17 cellular contexts compared by ENCODE assay signal in genomic region chr5:125863579-125863978, GRCh38.
DNase-seq lines count a peak whose midpoint lies in the region; TF ChIP-seq lines count a peak whose summit lies in the region.
"Had no signal": no experiment of that assay in that cellular context is flagged by ENCODE, and none has a peak within 500 bp of the region (broad histone marks: within the 10 kb centered on the region; RNA-seq: fewer than 3 reads in every experiment).

No MANE protein-coding gene starts in this region.

- H3K36me3 ChIP-seq in HEK293 (ENCODE audit: control insufficient read depth in 2 of 2, insufficient read depth in 1 of 2, low read length in 2 of 2) (no peaks in the 10 kb centered on the region), neural cell (ENCODE audit: insufficient read depth, low read length) (no peaks in the 10 kb centered on the region), brain microvascular endothelial cell (replicated peaks) (no peaks in the 10 kb centered on the region)
- H3K36me3 ChIP-seq: BLaER1 treated with 17β-estradiol and CSF1 and Interleukin-3, amounts not matched to agents 10 nM and 100 nM had no signal

- H3K27me3 ChIP-seq in neural cell (ENCODE audit: insufficient read depth, low read depth, low read length) (no peaks in the 10 kb centered on the region), brain microvascular endothelial cell (replicated peaks) (no peaks in the 10 kb centered on the region)
- H3K27me3 ChIP-seq: BLaER1 treated with 17β-estradiol and CSF1 and Interleukin-3, amounts not matched to agents 10 nM and 100 nM had no signal

- POLR2A ChIA-PET in HEK293 (lab: Yijun Ruan, JAX) = no interaction called here

- H3F3A ChIP-seq in neural cell (ENCODE audit: insufficient read depth, low read length, poor library complexity, severe bottlenecking) = peaks cover 7% of the 10 kb centered on the region

- CTCF ChIA-PET in HEK293 (lab: Yijun Ruan, JAX) = interaction anchor here (0.6 kb wide), 1 partner anchor 438 kb away, joined by 4 read pairs; no protein-coding TSS in a partner anchor

- no peaks in the 10 kb centered on the region for H4K20me1 ChIP-seq in neural cell (ENCODE audit: insufficient read depth)
- H4K20me1 ChIP-seq: BLaER1 treated with 17β-estradiol and CSF1 and Interleukin-3, amounts not matched to agents 10 nM and 100 nM had no signal

- H2AFZ ChIP-seq in neural cell (ENCODE audit: low read depth, low read length) = no peak overlapping the region

- H3K9me2 ChIP-seq in neural cell (ENCODE audit: insufficient read depth, low read length) = no peaks in the 10 kb centered on the region

- in situ Hi-C loops in brain microvascular endothelial cell (cut with HindIII; ENCODE audit: low pct_ligation_motif_present, low sequenced_read_pairs) = no loop called here

- no peak for TF ChIP-seq RAD21 in neural cell (conservative IDR thresholded peaks at IDR 0.05)

- H3K4me3 ChIP-seq in HEK293 (ENCODE audit: low read depth, low read length) (no peak overlapping the region), neural cell (ENCODE audit: low read length) (peak overlapping the region; percentile 23), brain microvascular endothelial cell (ENCODE audit: low read depth, low read length) (no peak overlapping the region)
- H3K4me3 ChIP-seq: A549; BLaER1 treated with 17β-estradiol and CSF1 and Interleukin-3, amounts not matched to agents 10 nM and 100 nM had no signal

- peak overlapping the region; percentile 36 for H3K4me2 ChIP-seq in neural cell (ENCODE audit: low read length)
- H3K4me2 ChIP-seq: A549; BLaER1 treated with 17β-estradiol and CSF1 and Interleukin-3, amounts not matched to agents 10 nM and 100 nM had no signal

- peak overlapping the region; percentile 35 for H3K9ac ChIP-seq in neural cell (ENCODE audit: low read length)
- H3K9ac ChIP-seq: BLaER1 treated with 17β-estradiol and CSF1 and Interleukin-3, amounts not matched to agents 10 nM and 100 nM had no signal

- H3K27ac ChIP-seq in HEK293 (ENCODE audit: extremely low read depth, low read depth, low read length) = no peak overlapping the region
- H3K27ac ChIP-seq in neural cell (ENCODE audit: low read length) = peak overlapping the region; percentile 77
- no peak overlapping the region for H3K27ac ChIP-seq in brain microvascular endothelial cell
- H3K27ac ChIP-seq: 22Rv1; A549; BLaER1 treated with 17β-estradiol and CSF1 and Interleukin-3, amounts not matched to agents 10 nM and 100 nM; C4-2B had no signal

- DNase-seq in NCI-H2227 (lab: John Stamatoyannopoulos, UW; ENCODE audit: unreplicated experiment) (peak; percentile 1), NCI-H2081 (lab: John Stamatoyannopoulos, UW) (no peak), brain microvascular endothelial cell (no peak), LoVo (ENCODE audit: low spot score) (no peak)
- DNase-seq: AML-193; Caco-2; Calu3; CD4-positive, alpha-beta T cell; CD8-positive, alpha-beta T cell; DMS79 treated with DMSO at 0.1 percent for 48 hours; GF-D8 had no signal

- H3K4me1 ChIP-seq in HEK293 (ENCODE audit: control insufficient read depth, insufficient read depth, low read length) = no peaks in the 10 kb centered on the region; the same call in 1 of the 2 replicates
- H3K4me1 ChIP-seq: A549, Caco-2 had no signal

- H3K79me2 ChIP-seq in neural cell (replicated peaks; ENCODE audit: insufficient read depth, low read length) = no peaks in the 10 kb centered on the region

- TF ChIP-seq CTCF in HEK293 (tag by site-specific recombination; IDR thresholded peaks at IDR 0.05) (no peak), neural cell (IDR thresholded peaks at IDR 0.05; ENCODE audit: poor library complexity, severe bottlenecking) (no peak), brain microvascular endothelial cell (IDR thresholded peaks at IDR 0.05; ENCODE audit: low read depth, low read length, missing control alignments) (no peak)

- peak; percentile 70 for TF ChIP-seq EP300 in neural cell (conservative IDR thresholded peaks at IDR 0.05; ENCODE audit: poor library complexity, severe bottlenecking)

- no peaks in the 10 kb centered on the region for H3K9me3 ChIP-seq in HEK293 (ENCODE audit: control insufficient read depth, insufficient read depth, low read depth, low read length)
- no peaks in the 10 kb centered on the region for H3K9me3 ChIP-seq in neural cell (ENCODE audit: low read length)
- H3K9me3 ChIP-seq: A549, Caco-2 had no signal

TF ChIP-seq in HEK293, 187 proteins besides CTCF, POLR2A, EP300 and RAD21:
- TF ChIP-seq ZNF311 (tag by site-specific recombination; IDR thresholded peaks at IDR 0.05; ENCODE audit: borderline replicate concordance) (no peak), PRDM6 (tag by site-specific recombination; IDR thresholded peaks at IDR 0.05) (peak; percentile 38; the same call in 1 of the 2 replicates)

TF ChIP-seq in neural cell, 6 proteins besides CTCF, POLR2A, EP300 and RAD21:
- TF ChIP-seq EZH2 (IDR thresholded peaks at IDR 0.05; ENCODE audit: borderline replicate concordance, insufficient read depth, low read length, poor library complexity, severe bottlenecking) = no peak
- TF ChIP-seq TAF1 (IDR thresholded peaks at IDR 0.05; ENCODE audit: low read depth) = no peak
- TF ChIP-seq REST (IDR thresholded peaks at IDR 0.05; ENCODE audit: borderline replicate concordance) = no peak
- peak; percentile 19 for TF ChIP-seq SMC3 (conservative IDR thresholded peaks at IDR 0.05; ENCODE audit: poor library complexity)
- TF ChIP-seq MXI1 (conservative IDR thresholded peaks at IDR 0.05; ENCODE audit: poor library complexity, severe bottlenecking) = no peak
- peak; percentile 18 for TF ChIP-seq POLR2AphosphoS5 (IDR thresholded peaks at IDR 0.05)
TF ChIP-seq in neural cell: peak in this region for 2.
